33 cellular contexts compared by ENCODE assay signal in genomic region chrX:135449637-135450550, GRCh38.
"Had no signal": no experiment of that assay in that cellular context is flagged by ENCODE, and none has a peak within 500 bp of the region (broad histone marks: within the 10 kb centered on the region; RNA-seq: fewer than 3 reads in every experiment).

No MANE protein-coding gene starts in this region.

- H3K9me3 ChIP-seq: body of pancreas, colonic mucosa, gastrocnemius medialis, heart left ventricle had no signal

- H3K27me3 ChIP-seq: body of pancreas, cardiac muscle cell, colonic mucosa, foreskin keratinocyte, gastrocnemius medialis had no signal

- H3K4me3 ChIP-seq: body of pancreas, cardiac muscle cell, colonic mucosa, dorsolateral prefrontal cortex, gastrocnemius medialis, heart left ventricle had no signal

- H3K36me3 Mint-ChIP-seq: activated naive CD4-positive, alpha-beta T cell treated with anti-CD3 and anti-CD28 coated beads, Interleukin-2, amount 10 ng/mL, durations not matched to agents 7 days and 5 days; activated naive CD4-positive, alpha-beta T cell treated with anti-CD3 and anti-CD28 coated beads, Interleukin-2, amount 50 U/mL, for 72 hours; activated naive CD8-positive, alpha-beta T cell treated with anti-CD3 and anti-CD28 coated beads, Interleukin-2, amount 10 ng/mL, durations not matched to agents 7 days and 5 days had no signal

- H3K27me3 Mint-ChIP-seq: activated CD4-positive, alpha-beta memory T cell treated with anti-CD3 and anti-CD28 coated beads, Interleukin-2, amount 10 ng/mL, durations not matched to agents 7 days and 5 days; activated CD4-positive, alpha-beta T cell treated with anti-CD3 and anti-CD28 coated beads for 36 hours; activated CD4-positive, alpha-beta T cell treated with anti-CD3 and anti-CD28 coated beads, Interleukin-2, amount 10 ng/mL, durations not matched to agents 24 days and 14 days; activated naive CD8-positive, alpha-beta T cell treated with anti-CD3 and anti-CD28 coated beads, Interleukin-2, amount 10 ng/mL, durations not matched to agents 7 days and 5 days; dendritic cell treated with granulocyte-macrophage colony-stimulating factor and Interleukin-4, amounts not matched to agents 40 ng/mL and 50 ng/mL, for 4 days; T-helper 17 cell had no signal

- H3K36me3 ChIP-seq: cardiac muscle cell, colonic mucosa, gastrocnemius medialis, heart left ventricle had no signal

- H3K27ac ChIP-seq: body of pancreas, cardiac muscle cell, colonic mucosa, dorsolateral prefrontal cortex, foreskin keratinocyte, gastrocnemius medialis, heart left ventricle had no signal

- H3K27ac Mint-ChIP-seq: activated CD4-positive, alpha-beta memory T cell treated with anti-CD3 and anti-CD28 coated beads, Interleukin-2, amount 10 ng/mL, durations not matched to agents 7 days and 5 days; activated CD4-positive, alpha-beta T cell treated with anti-CD3 and anti-CD28 coated beads for 36 hours; activated CD4-positive, alpha-beta T cell treated with anti-CD3 and anti-CD28 coated beads, Interleukin-2, amount 10 ng/mL, durations not matched to agents 24 days and 14 days; activated naive CD4-positive, alpha-beta T cell treated with anti-CD3 and anti-CD28 coated beads, Interleukin-2, amount 10 ng/mL, durations not matched to agents 7 days and 5 days; activated naive CD4-positive, alpha-beta T cell treated with anti-CD3 and anti-CD28 coated beads, Interleukin-2, amount 50 U/mL, for 72 hours; activated naive CD8-positive, alpha-beta T cell treated with anti-CD3 and anti-CD28 coated beads, Interleukin-2, amount 10 ng/mL, durations not matched to agents 7 days and 5 days; activated T-cell treated with anti-CD3 and anti-CD28 coated beads, Interleukin-2, amount 50 U/mL, for 24 hours; activated T-cell treated with anti-CD3 and anti-CD28 coated beads, Interleukin-2, amount 50 U/mL, for 72 hours; dendritic cell treated with granulocyte-macrophage colony-stimulating factor and Interleukin-4, amounts not matched to agents 40 ng/mL and 50 ng/mL, for 4 days; endodermal cell; T-helper 17 cell; T-helper 2 cell treated with Interferon-gamma antibody and Interleukin-4, amounts not matched to agents 5 μg/mL and 100 μg/mL, for 36 hours had no signal

- H3K4me1 Mint-ChIP-seq: activated CD4-positive, alpha-beta memory T cell treated with anti-CD3 and anti-CD28 coated beads, Interleukin-2, amount 10 ng/mL, durations not matched to agents 7 days and 5 days; activated CD4-positive, alpha-beta T cell treated with anti-CD3 and anti-CD28 coated beads for 36 hours; activated CD4-positive, alpha-beta T cell treated with anti-CD3 and anti-CD28 coated beads, Interleukin-2, amount 10 ng/mL, durations not matched to agents 24 days and 14 days; activated naive CD4-positive, alpha-beta T cell treated with anti-CD3 and anti-CD28 coated beads, Interleukin-2, amount 10 ng/mL, durations not matched to agents 7 days and 5 days; activated naive CD8-positive, alpha-beta T cell treated with anti-CD3 and anti-CD28 coated beads, Interleukin-2, amount 10 ng/mL, durations not matched to agents 7 days and 5 days; T-helper 17 cell had no signal

- H3K4me3 Mint-ChIP-seq: activated CD4-positive, alpha-beta memory T cell treated with anti-CD3 and anti-CD28 coated beads, Interleukin-2, amount 10 ng/mL, durations not matched to agents 7 days and 5 days; activated CD4-positive, alpha-beta T cell treated with anti-CD3 and anti-CD28 coated beads for 36 hours; activated CD4-positive, alpha-beta T cell treated with anti-CD3 and anti-CD28 coated beads, Interleukin-2, amount 10 ng/mL, durations not matched to agents 24 days and 14 days; activated naive CD4-positive, alpha-beta T cell treated with anti-CD3 and anti-CD28 coated beads, Interleukin-2, amount 10 ng/mL, durations not matched to agents 7 days and 5 days; activated naive CD8-positive, alpha-beta T cell treated with anti-CD3 and anti-CD28 coated beads, Interleukin-2, amount 10 ng/mL, durations not matched to agents 7 days and 5 days; activated T-cell treated with anti-CD3 and anti-CD28 coated beads, Interleukin-2, amount 50 U/mL, for 24 hours; activated T-cell treated with anti-CD3 and anti-CD28 coated beads, Interleukin-2, amount 50 U/mL, for 72 hours; dendritic cell treated with granulocyte-macrophage colony-stimulating factor and Interleukin-4, amounts not matched to agents 40 ng/mL and 50 ng/mL, for 4 days; endodermal cell; T-helper 17 cell; T-helper 2 cell treated with Interferon-gamma antibody and Interleukin-4, amounts not matched to agents 5 μg/mL and 100 μg/mL, for 36 hours had no signal

- DNase-seq: activated CD4-positive, alpha-beta memory T cell treated with anti-CD3 and anti-CD28 coated beads, Interleukin-2, amount 10 ng/mL, durations not matched to agents 7 days and 5 days; activated CD4-positive, alpha-beta T cell treated with anti-CD3 and anti-CD28 coated beads for 36 hours; activated CD4-positive, alpha-beta T cell treated with anti-CD3 and anti-CD28 coated beads, Interleukin-2, amount 10 ng/mL, durations not matched to agents 24 days and 14 days; activated CD4-positive, CD25-positive, alpha-beta regulatory T cell; activated CD4-positive, CD25-positive, alpha-beta regulatory T cell treated with anti-CD3 and anti-CD28 coated beads, Interleukin-2, amount 50 U/mL, for 72 hours; activated CD8-positive, alpha-beta memory T cell treated with anti-CD3 and anti-CD28 coated beads, Interleukin-2, amount 50 U/mL, for 48 hours; activated gamma-delta T cell; activated naive CD4-positive, alpha-beta T cell; activated naive CD4-positive, alpha-beta T cell treated with anti-CD3 and anti-CD28 coated beads, Interleukin-2, amount 10 ng/mL, durations not matched to agents 7 days and 5 days; activated naive CD8-positive, alpha-beta T cell treated with anti-CD3 and anti-CD28 coated beads, Interleukin-2, amount 10 ng/mL, durations not matched to agents 7 days and 5 days; activated T-cell treated with anti-CD3 and anti-CD28 coated beads for 4 hours; activated T-cell treated with anti-CD3 and anti-CD28 coated beads, Interleukin-2, amount 50 U/mL, for 24 hours; activated T-cell treated with anti-CD3 and anti-CD28 coated beads, Interleukin-2, amount 50 U/mL, for 72 hours; anterior cingulate cortex; central memory CD4-positive, alpha-beta T cell; cerebellar nuclear complex; colonic mucosa; dorsolateral prefrontal cortex; effector memory CD4-positive, alpha-beta T cell; endodermal cell; foreskin keratinocyte; gastrocnemius medialis; glutamatergic neuron; T-helper 1 cell; T-helper 17 cell; T1000 had no signal

- ATAC-seq: activated CD4-positive, alpha-beta T cell treated with anti-CD3 and anti-CD28 coated beads for 36 hours; activated naive CD4-positive, alpha-beta T cell treated with anti-CD3 and anti-CD28 coated beads, Interleukin-2, amount 50 U/mL, for 72 hours; activated T-cell treated with anti-CD3 and anti-CD28 coated beads, Interleukin-2, amount 50 U/mL, for 72 hours; body of pancreas; esophagus mucosa; foreskin keratinocyte; gastrocnemius medialis; heart left ventricle; T-helper 17 cell had no signal

- H3K4me1 ChIP-seq: body of pancreas, colonic mucosa, foreskin keratinocyte, gastrocnemius medialis had no signal

- H3K9me3 Mint-ChIP-seq: activated CD4-positive, alpha-beta memory T cell treated with anti-CD3 and anti-CD28 coated beads, Interleukin-2, amount 10 ng/mL, durations not matched to agents 7 days and 5 days; activated CD4-positive, alpha-beta T cell treated with anti-CD3 and anti-CD28 coated beads, Interleukin-2, amount 10 ng/mL, durations not matched to agents 24 days and 14 days; activated naive CD4-positive, alpha-beta T cell treated with anti-CD3 and anti-CD28 coated beads, Interleukin-2, amount 10 ng/mL, durations not matched to agents 7 days and 5 days; activated naive CD4-positive, alpha-beta T cell treated with anti-CD3 and anti-CD28 coated beads, Interleukin-2, amount 50 U/mL, for 72 hours; activated naive CD8-positive, alpha-beta T cell treated with anti-CD3 and anti-CD28 coated beads, Interleukin-2, amount 10 ng/mL, durations not matched to agents 7 days and 5 days; activated T-cell treated with anti-CD3 and anti-CD28 coated beads, Interleukin-2, amount 50 U/mL, for 24 hours; activated T-cell treated with anti-CD3 and anti-CD28 coated beads, Interleukin-2, amount 50 U/mL, for 72 hours; dendritic cell treated with granulocyte-macrophage colony-stimulating factor and Interleukin-4, amounts not matched to agents 40 ng/mL and 50 ng/mL, for 4 days; T-helper 2 cell treated with Interferon-gamma antibody and Interleukin-4, amounts not matched to agents 5 μg/mL and 100 μg/mL, for 36 hours had no signal
